Comparison of ENCODE assay signal across 8 cellular contexts in genomic region chr21:40851749-40852148, GRCh38. TPM values are rescaled to one million over a fixed set of nuclear protein-coding genes. Genes with fewer than 3 reads are reported as not detected.
"Had no signal": no experiment of that assay in that cellular context is flagged by ENCODE, and none has a peak within 500 bp of the region (broad histone marks: within the 10 kb centered on the region; RNA-seq: fewer than 3 reads in every experiment).

No MANE protein-coding gene starts in this region.

- ATAC-seq: HepG2 had no signal

- H3K9me3 Mint-ChIP-seq: H9 had no signal

- H2AFZ ChIP-seq: GM23338 had no signal

- H3K4me3 ChIP-seq: GM23338 had no signal

- H3K27ac Mint-ChIP-seq: GM23338, H9, HFFc6, IgD-negative memory B cell had no signal

- H3K4me1 Mint-ChIP-seq: IgD-negative memory B cell had no signal

- H3K27ac ChIP-seq: HL-60 had no signal

- DNase-seq: H9, HCEC 1CT, HFFc6, KBM-7 had no signal

- H3K4me2 ChIP-seq: GM23338 had no signal

- H3K4me3 Mint-ChIP-seq: GM23338, H9, HFFc6, IgD-negative memory B cell had no signal

RNA-seq across cellular contexts. Expression of gene DSCAM, which starts 4.8 kb away (rescaled TPM):
- total RNA-seq: HepG2 had no signal
- polyA plus RNA-seq: GM23338, HepG2, IgD-negative memory B cell had no signal
